Comparison of ENCODE assay signal across 12 cellular contexts in the genomic region with DNA sequence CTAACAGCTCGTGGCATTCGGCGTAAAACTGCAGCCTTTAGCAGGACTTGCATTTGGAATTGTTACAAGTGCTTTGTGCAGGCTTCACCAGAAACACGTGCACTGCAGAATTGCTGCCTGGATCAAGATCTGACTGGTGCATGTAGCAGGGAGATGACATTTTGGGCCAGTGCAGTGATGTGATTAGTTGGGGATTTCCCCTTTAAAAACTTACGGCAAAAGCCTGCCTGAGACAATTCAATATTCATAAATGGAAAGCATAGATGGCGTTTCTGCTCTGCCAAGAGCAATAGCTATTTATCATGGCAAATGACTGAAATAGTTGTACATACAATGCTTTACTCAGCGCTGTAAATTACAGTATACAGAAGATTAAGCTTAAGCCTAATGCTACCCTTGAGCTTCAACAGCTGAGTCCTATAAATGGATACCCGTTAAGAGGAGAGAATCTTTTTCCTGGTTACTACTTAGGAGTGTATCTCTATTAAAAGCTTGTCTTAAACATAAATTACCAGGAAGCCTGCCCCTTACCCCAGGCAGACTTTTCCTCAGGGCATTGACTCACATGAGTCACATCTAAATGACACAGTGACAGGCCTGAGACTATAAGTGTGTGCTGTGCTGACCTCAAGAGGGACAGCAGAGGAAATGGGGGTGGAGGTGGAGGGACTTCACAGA.
DNase-seq lines count a peak whose midpoint lies in the region; ATAC-seq and TF ChIP-seq lines count a peak whose summit lies in the region.
"Had no signal": no experiment of that assay in that cellular context is flagged by ENCODE, and none has a peak within 500 bp of the region (broad histone marks: within the 10 kb centered on the region; RNA-seq: fewer than 3 reads in every experiment).

No MANE protein-coding gene starts in this region.

- no peak overlapping the region for H3K4me3 Mint-ChIP-seq in MCF 10A (ENCODE audit: unreplicated experiment)

- no peak overlapping the region for H3K9ac ChIP-seq in SK-N-MC (ENCODE audit: insufficient read length)

- H3K4me1 Mint-ChIP-seq in MCF 10A (ENCODE audit: insufficient read depth, unreplicated experiment): no peaks in the 10 kb centered on the region

- H3K9me3 ChIP-seq in A673 (ENCODE audit: low read depth, low read length, poor library complexity, severe bottlenecking) (no peaks in the 10 kb centered on the region), SK-N-MC (ENCODE audit: low read depth, low read length) (no peaks in the 10 kb centered on the region)

- POLR2A ChIA-PET in A673 (lab: Charles Lee; ENCODE audit: low non-redundant PET) (no interaction called here), MCF 10A (lab: Yijun Ruan, JAX) (no interaction called here)

- H3K36me3 Mint-ChIP-seq in MCF 10A (ENCODE audit: insufficient read depth, unreplicated experiment): peaks cover 14% of the 10 kb centered on the region

- TF ChIP-seq CTCF in A673 (conservative IDR thresholded peaks at IDR 0.05; ENCODE audit: low read depth, low read length) (no peak), GM12865 (IDR thresholded peaks at IDR 0.05; ENCODE audit: insufficient read depth, low read depth, low read length, missing control alignments) (no peak), MCF 10A (IDR thresholded peaks at IDR 0.05; ENCODE audit: unreplicated experiment) (no peak)

- H3K9me3 Mint-ChIP-seq in MCF 10A (ENCODE audit: unreplicated experiment): peaks cover 12% of the 10 kb centered on the region

- CTCF ChIA-PET in A673 (lab: Charles Lee) (interaction anchor here (0.6 to 1.1 kb wide), 3 partner anchors 10 to 189 kb away, joined by 3 read pairs; a partner anchor contains a TSS), MCF 10A (lab: Yijun Ruan, JAX) (interaction anchor here (0.5 to 3.5 kb wide), 6 partner anchors 10 to 227 kb away, joined by 3 to 25 read pairs (median 3); no protein-coding TSS in a partner anchor)

- BruUV-seq in A673 (replicated peaks; lab: Mats Ljungman, UMichigan) (no TSS peak), MCF 10A (replicated peaks; lab: Mats Ljungman, UMichigan) (no TSS peak)

- DNase-seq in A673 (ENCODE audit: low spot score) (peak; percentile 76), GM12865 (ENCODE audit: low read depth) (peak; percentile 40), SK-N-MC (ENCODE audit: low read depth, low spot score) (no peak), kidney tubule cell (ENCODE audit: low spot score) (peak; percentile 66), epidermal melanocyte (ENCODE audit: insufficient read length, low spot score) (no peak), MCF 10A (ENCODE audit: unreplicated experiment) (no peak)
- DNase-seq: activated effector memory CD4-positive, alpha-beta T cell treated with Interleukin-2 at 50 U/mL for 16 hours; DMS79; erythroblast; NCI-H1436 had no signal

- H3K36me3 ChIP-seq in A673 (ENCODE audit: insufficient read depth, low read length, poor library complexity, severe bottlenecking) (no peaks in the 10 kb centered on the region), SK-N-MC (ENCODE audit: insufficient read depth, low read length) (peaks cover 4% of the 10 kb centered on the region; the same call in 1 of the 2 replicates)

- H3K4me1 ChIP-seq in A673 (ENCODE audit: insufficient read depth, low read length, poor library complexity, severe bottlenecking): peaks cover 39% of the 10 kb centered on the region

- no peaks in the 10 kb centered on the region for H3K27me3 ChIP-seq in A673 (replicated peaks; ENCODE audit: insufficient read depth, low read depth, low read length, poor library complexity)

- H3K27ac Mint-ChIP-seq in MCF 10A (ENCODE audit: low read depth, unreplicated experiment): no peak overlapping the region

- H3K4me3 ChIP-seq in A673 (ENCODE audit: low read depth, low read length, poor library complexity, severe bottlenecking): no peak overlapping the region
- no peak overlapping the region for H3K4me3 ChIP-seq in GM12865 (ENCODE audit: low read depth, low read length)
- H3K4me3 ChIP-seq in SK-N-MC: no peak overlapping the region

- H3K27ac ChIP-seq in A673 (ENCODE audit: low read depth, low read length, poor library complexity, severe bottlenecking): peak overlapping the region; percentile 69
- peak overlapping the region; percentile 3 for H3K27ac ChIP-seq in SK-N-MC

- intact Hi-C loops in A673 (cut with micrococcal nuclease; ENCODE audit: unreplicated experiment) (loop anchor here (10.0 kb wide), 1 partner anchor 235 kb away; no protein-coding TSS in a partner anchor), MCF 10A (cut with micrococcal nuclease) (no loop called here)

- H3K27me3 Mint-ChIP-seq in MCF 10A (ENCODE audit: insufficient read depth, unreplicated experiment): no peaks in the 10 kb centered on the region

- ATAC-seq in HG02763 (IDR thresholded peaks at IDR 0.05; ENCODE audit: unreplicated experiment) (no peak), HG02678 (IDR thresholded peaks at IDR 0.05; ENCODE audit: unreplicated experiment) (no peak)

Comparison
In these comparisons a context has a peak if more than half of its experiments do, and no peak if none do; other contexts are left out.
1. DNase-seq: peak in A673 (single experiment), GM12865 (single experiment) and kidney tubule cell (single experiment); none in SK-N-MC (single experiment), epidermal melanocyte (single experiment) and MCF 10A (single experiment).